Comparison of ENCODE assay signal across 10 cellular contexts in the genomic region with DNA sequence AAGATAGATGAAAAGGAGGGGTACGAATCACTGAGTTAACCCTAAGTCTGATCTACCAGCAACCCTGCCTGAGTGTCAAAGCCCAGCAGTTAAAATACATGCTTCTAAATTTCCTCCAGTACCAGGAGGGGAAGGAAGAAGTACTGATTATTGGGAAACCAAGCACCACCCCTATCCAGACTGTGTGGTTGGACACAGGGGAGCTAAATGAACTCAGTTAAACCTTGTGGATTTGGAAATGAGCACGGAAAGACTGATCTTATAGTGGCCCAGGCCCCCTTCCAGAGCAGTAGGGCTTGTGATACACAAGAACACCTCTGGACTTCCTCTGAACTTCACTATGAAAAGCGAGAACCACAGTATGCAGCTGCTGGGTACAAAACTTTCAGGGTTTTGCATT.
"Had no signal": no experiment of that assay in that cellular context is flagged by ENCODE, and none has a peak within 500 bp of the region (broad histone marks: within the 10 kb centered on the region; RNA-seq: fewer than 3 reads in every experiment).

No MANE protein-coding gene starts in this region.

- H2AFZ ChIP-seq: GM23338 had no signal

- H3K27ac ChIP-seq: HL-60 had no signal

- ATAC-seq: GM23338, K562 had no signal

- H3K4me3 ChIP-seq: GM23338, K562 had no signal

- DNase-seq: H9, HCEC 1CT, HFFc6, IMR-90, KG1 had no signal

- FAIRE-seq: H1, H54, K562 had no signal

- H3K4me2 ChIP-seq: GM23338 had no signal
